Comparison of ENCODE assay signal across 27 cellular contexts in genomic region chr3:27802425-27802824, GRCh38.
"Had no signal": no experiment of that assay in that cellular context is flagged by ENCODE, and none has a peak within 500 bp of the region (broad histone marks: within the 10 kb centered on the region; RNA-seq: fewer than 3 reads in every experiment).

No MANE protein-coding gene starts in this region.

- H3K4me1 Mint-ChIP-seq: immature natural killer cell, naive B cell had no signal

- H3K27me3 Mint-ChIP-seq: naive B cell; progenitor cell of endocrine pancreas; stimulated activated naive CD8-positive, alpha-beta T cell treated with anti-CD3 and anti-CD28 coated beads, Interleukin-15, Interleukin-2, amounts not matched to agents 100 ng/mL and 50 ng/mL, for 24 hours had no signal

- ATAC-seq: left colon, left lung, lower lobe of right lung, natural killer cell, right cardiac atrium, sciatic nerve, upper lobe of right lung had no signal

- H3K36me3 Mint-ChIP-seq: immature natural killer cell, naive B cell, natural killer cell had no signal

- H3K4me1 ChIP-seq: left lung, lower lobe of right lung, suprapubic skin, tibial artery, upper lobe of right lung had no signal

- H3K4me3 ChIP-seq: left lung, lower lobe of right lung, ovary, skin epidermis, suprapubic skin, thoracic aorta, tibial artery, upper lobe of right lung had no signal

- DNase-seq: hippocampal formation; immature natural killer cell; kidney; left colon; left lung; lower lobe of right lung; mammary epithelial cell; mesenchymal stem cell; naive B cell; natural killer cell; ovary; retina; right cardiac atrium; stimulated activated CD4-positive, alpha-beta T cell treated with anti-CD3 and anti-CD28 coated beads, Interleukin-12 subunit alpha, Interleukin-12 subunit beta, amount 100 ng/mL, for 4 hours; stimulated activated CD4-positive, alpha-beta T cell treated with anti-CD3 and anti-CD28 coated beads, Interleukin-15, amount 100 ng/mL, for 24 hours; stimulated activated CD4-positive, alpha-beta T cell treated with anti-CD3 and anti-CD28 coated beads, Interleukin-2, amount 100 ng/mL, for 24 hours; stimulated activated CD4-positive, alpha-beta T cell treated with anti-CD3 and anti-CD28 coated beads, Interleukin-4, amount 100 ng/mL, for 1 hour; stimulated activated naive CD4-positive, alpha-beta T cell; tibial artery; trophoblast cell; upper lobe of right lung had no signal

- H3K27ac Mint-ChIP-seq: immature natural killer cell; naive B cell; natural killer cell; progenitor cell of endocrine pancreas; stimulated activated naive CD8-positive, alpha-beta T cell treated with anti-CD3 and anti-CD28 coated beads, Interleukin-15, Interleukin-2, amounts not matched to agents 100 ng/mL and 50 ng/mL, for 24 hours had no signal

- H3K9me3 ChIP-seq: left lung, lower lobe of right lung, ovary, suprapubic skin, thoracic aorta, tibial artery, upper lobe of right lung had no signal

- H3K9me3 Mint-ChIP-seq: immature natural killer cell; natural killer cell; stimulated activated naive CD8-positive, alpha-beta T cell treated with anti-CD3 and anti-CD28 coated beads, Interleukin-15, Interleukin-2, amounts not matched to agents 100 ng/mL and 50 ng/mL, for 24 hours had no signal

- H3K27ac ChIP-seq: left lung, lower lobe of right lung, ovary, skin epidermis, suprapubic skin, thoracic aorta, tibial artery, upper lobe of right lung had no signal

- H3K4me3 Mint-ChIP-seq: immature natural killer cell; naive B cell; natural killer cell; stimulated activated naive CD8-positive, alpha-beta T cell treated with anti-CD3 and anti-CD28 coated beads, Interleukin-15, Interleukin-2, amounts not matched to agents 100 ng/mL and 50 ng/mL, for 24 hours had no signal

- H3K27me3 ChIP-seq: left lung, ovary, suprapubic skin, tibial artery, upper lobe of right lung had no signal

- H3K36me3 ChIP-seq: left lung, lower lobe of right lung, ovary, suprapubic skin, thoracic aorta, tibial artery, upper lobe of right lung had no signal
